8 cellular contexts compared by ENCODE assay signal in the genomic region with DNA sequence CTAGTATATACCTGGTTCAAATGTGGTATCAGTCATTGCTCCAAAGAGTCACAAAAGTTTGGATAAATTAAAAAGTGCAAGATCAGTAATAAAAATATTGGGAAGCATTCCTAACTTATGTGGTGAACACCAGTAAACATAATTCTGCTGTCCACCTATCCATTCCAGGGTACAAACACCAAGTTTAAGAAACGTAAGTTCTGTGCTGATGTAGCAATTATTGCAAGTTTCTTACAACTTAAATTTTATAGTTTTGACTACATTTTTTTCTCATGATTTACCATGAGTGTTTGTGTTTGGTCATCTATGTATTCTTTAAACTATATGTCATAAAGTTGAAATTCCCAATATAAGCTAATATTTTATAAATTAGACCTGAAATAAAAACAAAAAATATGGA.
"Had no signal": no experiment of that assay in that cellular context is flagged by ENCODE, and none has a peak within 500 bp of the region (broad histone marks: within the 10 kb centered on the region; RNA-seq: fewer than 3 reads in every experiment).

No MANE protein-coding gene starts in this region.

- H3K4me3 ChIP-seq: GM23338, K562 had no signal

- H2AFZ ChIP-seq: GM23338 had no signal

- DNase-seq: H9, HCEC 1CT, KG1 had no signal

- ATAC-seq: GM23338, K562 had no signal

- H3K4me2 ChIP-seq: GM23338 had no signal

- FAIRE-seq: H1, H54, HTR-8/SVneo, K562 had no signal
